ENCODE assay signal across 21 cellular contexts in genomic region chr18:6601241-6601640, GRCh38.
"Had no signal": no experiment of that assay in that cellular context is flagged by ENCODE, and none has a peak within 500 bp of the region (broad histone marks: within the 10 kb centered on the region; RNA-seq: fewer than 3 reads in every experiment).

No MANE protein-coding gene starts in this region.

- DNase-seq: activated CD4-positive, alpha-beta T cell treated with anti-CD3 and anti-CD28 coated beads for 1 hour; activated CD4-positive, alpha-beta T cell treated with anti-CD3 and anti-CD28 coated beads, Interleukin-2, amount 50 U/mL, for 1 hour; activated CD8-positive, alpha-beta T cell treated with anti-CD3 and anti-CD28 coated beads, Interleukin-2, amount 10 ng/mL, durations not matched to agents 7 days and 5 days; cerebellar nuclear complex; cortex of kidney; immature natural killer cell; kidney glomerular epithelial cell; left lung; naive thymus-derived CD8-positive, alpha-beta T cell; posterior cingulate gyrus; right lobe of liver; small intestine; stimulated activated CD4-positive, alpha-beta T cell treated with anti-CD3 and anti-CD28 coated beads, Interleukin-2, amount 100 ng/mL, for 24 hours; T-helper 9 cell; transverse colon had no signal

- ATAC-seq: activated CD8-positive, alpha-beta T cell treated with anti-CD3 and anti-CD28 coated beads, Interleukin-2, amount 10 ng/mL, durations not matched to agents 7 days and 5 days; left lung; naive thymus-derived CD8-positive, alpha-beta T cell; right lobe of liver; stimulated activated memory B cell treated with anti-CD40 and anti-IgM and Interleukin-4, amounts not matched to agents 10 μg/mL and 1 μg/mL and 100 μg/mL, for 72 hours had no signal

- FAIRE-seq: astrocyte, small intestine had no signal

- H3K4me3 ChIP-seq: hepatocyte, left lung, lung, neural progenitor cell, right lobe of liver, transverse colon, uterus had no signal

- H3K27ac ChIP-seq: hepatocyte, left lung, neural progenitor cell, right lobe of liver, transverse colon, uterus had no signal
